1 cellular context compared by ENCODE assay signal in the genomic region with DNA sequence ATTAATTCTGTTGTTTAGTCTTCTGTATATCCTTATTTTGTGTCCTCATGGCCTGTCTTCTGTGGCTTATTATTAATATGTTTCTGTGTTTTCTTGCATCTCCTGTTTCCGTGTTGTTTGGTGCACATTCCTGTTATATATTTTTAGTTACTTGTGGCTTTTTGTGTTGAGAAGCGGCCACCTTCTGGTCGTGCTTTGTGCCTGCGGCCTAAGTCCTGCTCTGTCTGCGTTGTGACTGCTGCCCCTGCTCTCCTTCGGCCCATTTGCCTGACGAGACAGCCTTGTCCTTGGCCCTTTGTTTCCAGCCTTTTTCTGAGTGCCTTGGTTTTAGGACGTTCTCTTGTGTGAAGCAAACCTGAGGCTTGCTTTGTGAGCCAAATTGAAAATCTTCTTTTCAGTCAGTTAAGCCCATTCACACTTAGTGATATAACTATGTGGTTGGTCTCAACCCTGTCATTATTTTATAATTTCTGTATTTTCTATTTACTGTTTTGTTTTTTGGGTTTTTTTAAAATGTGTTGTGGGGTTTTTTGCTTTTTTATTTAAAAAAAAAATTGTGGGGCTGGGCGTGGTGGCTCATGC.
TF ChIP-seq lines count a peak whose summit lies in the region.

No MANE protein-coding gene starts in this region.

TF ChIP-seq in K562, 482 proteins besides CTCF, POLR2A, EP300 and RAD21 (continued from another document):
- TF ChIP-seq, protein P1, sequence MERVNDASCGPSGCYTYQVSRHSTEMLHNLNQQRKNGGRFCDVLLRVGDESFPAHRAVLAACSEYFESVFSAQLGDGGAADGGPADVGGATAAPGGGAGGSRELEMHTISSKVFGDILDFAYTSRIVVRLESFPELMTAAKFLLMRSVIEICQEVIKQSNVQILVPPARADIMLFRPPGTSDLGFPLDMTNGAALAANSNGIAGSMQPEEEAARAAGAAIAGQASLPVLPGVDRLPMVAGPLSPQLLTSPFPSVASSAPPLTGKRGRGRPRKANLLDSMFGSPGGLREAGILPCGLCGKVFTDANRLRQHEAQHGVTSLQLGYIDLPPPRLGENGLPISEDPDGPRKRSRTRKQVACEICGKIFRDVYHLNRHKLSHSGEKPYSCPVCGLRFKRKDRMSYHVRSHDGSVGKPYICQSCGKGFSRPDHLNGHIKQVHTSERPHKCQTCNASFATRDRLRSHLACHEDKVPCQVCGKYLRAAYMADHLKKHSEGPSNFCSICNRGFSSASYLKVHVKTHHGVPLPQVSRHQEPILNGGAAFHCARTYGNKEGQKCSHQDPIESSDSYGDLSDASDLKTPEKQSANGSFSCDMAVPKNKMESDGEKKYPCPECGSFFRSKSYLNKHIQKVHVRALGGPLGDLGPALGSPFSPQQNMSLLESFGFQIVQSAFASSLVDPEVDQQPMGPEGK (CRISPR knock-in tag; IDR thresholded peaks at IDR 0.05; ENCODE audit: borderline replicate concordance), result no peak
- TF ChIP-seq, protein P2, sequence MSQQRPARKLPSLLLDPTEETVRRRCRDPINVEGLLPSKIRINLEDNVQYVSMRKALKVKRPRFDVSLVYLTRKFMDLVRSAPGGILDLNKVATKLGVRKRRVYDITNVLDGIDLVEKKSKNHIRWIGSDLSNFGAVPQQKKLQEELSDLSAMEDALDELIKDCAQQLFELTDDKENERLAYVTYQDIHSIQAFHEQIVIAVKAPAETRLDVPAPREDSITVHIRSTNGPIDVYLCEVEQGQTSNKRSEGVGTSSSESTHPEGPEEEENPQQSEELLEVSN (IDR thresholded peaks at IDR 0.05; ENCODE audit: borderline replicate concordance in 1 of 2, extremely low read depth in 1 of 2, insufficient read depth in 1 of 2, insufficient read length in 1 of 2, low read depth in 1 of 2, low read length in 1 of 2, poor library complexity in 1 of 2, severe bottlenecking in 1 of 2), result no peak
- TF ChIP-seq FOS (IDR thresholded peaks at IDR 0.05; ENCODE audit: extremely low read depth, insufficient read length) (no peak), YY1 (IDR thresholded peaks at IDR 0.05; ENCODE audit: borderline replicate concordance in 1 of 3, control insufficient read depth in 1 of 3, extremely low read depth in 1 of 3, insufficient read depth in 3 of 3, insufficient read length in 1 of 3, insufficient replicate concordance in 2 of 3, low read depth in 1 of 3, low read length in 2 of 3) (no peak), DACH1 (IDR thresholded peaks at IDR 0.05; ENCODE audit: partially characterized antibody) (no peak)
